In the genomic region with DNA sequence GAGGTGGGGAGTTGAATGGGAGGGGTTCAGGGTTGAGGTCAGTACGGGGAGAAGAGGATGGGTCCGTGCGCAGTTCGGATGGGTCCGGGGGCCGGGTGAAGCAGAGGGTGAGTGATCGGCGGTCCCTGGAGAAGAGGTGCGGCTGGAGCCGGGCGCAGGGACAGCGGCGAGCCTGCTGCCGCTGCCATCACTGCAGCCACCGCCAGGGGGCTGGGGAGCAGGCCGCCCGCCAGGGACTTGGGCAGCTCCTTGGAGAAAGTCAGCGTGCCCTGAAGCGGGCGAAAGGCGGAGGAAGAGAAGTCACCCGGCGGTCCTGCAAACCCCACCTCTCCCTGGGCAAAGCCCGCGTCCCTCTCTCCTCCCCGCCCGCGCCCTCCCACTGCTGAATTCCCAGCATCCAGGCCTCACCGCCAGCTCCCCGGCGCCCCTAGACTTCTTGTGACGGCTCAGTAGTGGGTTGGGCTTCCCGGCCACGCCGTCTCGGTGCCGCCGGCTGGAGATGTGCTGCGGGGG, we compare ENCODE assay signal across 8 cellular contexts. TPM values are rescaled to one million over a fixed set of nuclear protein-coding genes. Genes with fewer than 3 reads are reported as not detected.
DNase-seq lines count a peak whose midpoint lies in the region; ATAC-seq and TF ChIP-seq lines count a peak whose summit lies in the region.

No MANE protein-coding gene starts in this region.

- no peaks in the 10 kb centered on the region for H3K27me3 ChIP-seq in colonic mucosa

- peak overlapping the region; percentile 29 for H3K27ac ChIP-seq in colonic mucosa

- ATAC-seq in activated CD4-positive, CD25-positive, alpha-beta regulatory T cell treated with anti-CD3 and anti-CD28 coated beads, Interleukin-2, amount 50 U/mL, for 24 hours, result no peak
- ATAC-seq in stimulated activated naive CD8-positive, alpha-beta T cell treated with anti-CD3 and anti-CD28 coated beads, Interleukin-15, Interleukin-2, amounts not matched to agents 100 U/mL and 50 U/mL, for 24 hours, result no peak
- no peak for ATAC-seq in HG03045 (IDR thresholded peaks at IDR 0.05; ENCODE audit: unreplicated experiment)

- no peaks in the 10 kb centered on the region for H3K9me3 ChIP-seq in colonic mucosa

- H3K36me3 ChIP-seq in colonic mucosa, result no peaks in the 10 kb centered on the region

- peaks cover 11% of the 10 kb centered on the region for H3K4me1 ChIP-seq in colonic mucosa

- intact Hi-C loops in colonic mucosa (cut with DNase I), result no loop called here

- TF ChIP-seq CTCF in colonic mucosa (IDR thresholded peaks at IDR 0.05), result peak; percentile 59

- DNase-seq in activated CD4-positive, CD25-positive, alpha-beta regulatory T cell treated with anti-CD3 and anti-CD28 coated beads, Interleukin-2, amount 50 U/mL, for 72 hours, result peak; percentile 53
- peak; percentile 43 for DNase-seq in NCI-H748 treated with DMSO at 0.1 percent for 48 hours (lab: John Stamatoyannopoulos, UW)
- DNase-seq in colonic mucosa, result peak; percentile 81
- DNase-seq in left kidney (ENCODE audit: low read depth, low spot score), result peak; percentile 94
- DNase-seq in stimulated activated naive CD8-positive, alpha-beta T cell treated with anti-CD3 and anti-CD28 coated beads, Interleukin-15, Interleukin-2, amounts not matched to agents 100 U/mL and 50 U/mL, for 24 hours, result peak; percentile 34
- DNase-seq in NCI-H1417 treated with DMSO at 0.1 percent for 48 hours (lab: John Stamatoyannopoulos, UW), result no peak

- peak overlapping the region; percentile 27 for H3K4me3 ChIP-seq in colonic mucosa

- H3K9ac ChIP-seq in colonic mucosa (ENCODE audit: low read depth in 2 of 2, low read length in 2 of 2), result peak overlapping the region in 1 of 2 donors; percentile 53

RNA-seq across cellular contexts. Expression of gene GPR84, which starts 6.0 kb away (rescaled TPM):
- under 1 TPM in 1 of 2 donors, not detected in 1; 0.21 TPM for total RNA-seq in colonic mucosa

RNA-seq across cellular contexts. Expression of gene ZNF385A, which starts 14.3 kb away (rescaled TPM):
- total RNA-seq in colonic mucosa, result 1 to 10 TPM; 3.8 to 7.3 TPM

RNA-seq across cellular contexts. Expression of gene COPZ1, which starts 45.3 kb away (rescaled TPM):
- 100 to 1,000 TPM; 164 to 173 TPM for total RNA-seq in colonic mucosa

RNA-seq across cellular contexts. Expression of gene ITGA5, which starts 48.8 kb away (rescaled TPM):
- 100 to 1,000 TPM in 1 of 2 donors, 1 to 10 TPM in 1; 7.8 to 120 TPM for total RNA-seq in colonic mucosa
